Comparison of ENCODE assay signal across 16 cellular contexts in genomic region chrX:72097081-72097480, GRCh38. TPM values are rescaled to one million over a fixed set of nuclear protein-coding genes. Genes with fewer than 3 reads are reported as not detected.
"Had no signal": no experiment of that assay in that cellular context is flagged by ENCODE, and none has a peak within 500 bp of the region (broad histone marks: within the 10 kb centered on the region; RNA-seq: fewer than 3 reads in every experiment).

No MANE protein-coding gene starts in this region.

- H3K4me3 Mint-ChIP-seq: activated naive CD8-positive, alpha-beta T cell treated with anti-CD3 and anti-CD28 coated beads for 36 hours; activated T-cell treated with anti-CD3 and anti-CD28 coated beads, Interleukin-2, amount 50 U/mL, for 4 hours; immature natural killer cell had no signal

- H3K36me3 Mint-ChIP-seq: activated naive CD8-positive, alpha-beta T cell treated with anti-CD3 and anti-CD28 coated beads for 36 hours; immature natural killer cell; naive thymus-derived CD8-positive, alpha-beta T cell had no signal

- H3K27ac Mint-ChIP-seq: activated naive CD8-positive, alpha-beta T cell treated with anti-CD3 and anti-CD28 coated beads for 36 hours; naive thymus-derived CD8-positive, alpha-beta T cell had no signal

- H3K36me3 ChIP-seq: breast epithelium, esophagus squamous epithelium, lower lobe of right lung, transverse colon had no signal

- DNase-seq: activated CD4-positive, alpha-beta T cell treated with anti-CD3 and anti-CD28 coated beads for 1 hour; activated CD4-positive, alpha-beta T cell treated with anti-CD3 and anti-CD28 coated beads, Interleukin-2, amount 50 U/mL, for 48 hours; activated gamma-delta T cell; activated naive CD8-positive, alpha-beta T cell treated with anti-CD3 and anti-CD28 coated beads for 36 hours; activated T-cell treated with anti-CD3 and anti-CD28 coated beads, Interleukin-2, amount 50 U/mL, for 4 hours; esophagus squamous epithelium; foreskin fibroblast; glutamatergic neuron; immature natural killer cell; lower lobe of right lung; naive thymus-derived CD8-positive, alpha-beta T cell; posterior cingulate gyrus; right cardiac atrium; small intestine; transverse colon had no signal

- H3K27ac ChIP-seq: breast epithelium, esophagus squamous epithelium, lower lobe of right lung, transverse colon had no signal

- ATAC-seq: activated T-cell treated with anti-CD3 and anti-CD28 coated beads, Interleukin-2, amount 50 U/mL, for 4 hours; lower lobe of right lung; naive thymus-derived CD8-positive, alpha-beta T cell; right cardiac atrium had no signal

- H3K27me3 ChIP-seq: esophagus squamous epithelium, transverse colon had no signal

- H3K9me3 ChIP-seq: breast epithelium, esophagus squamous epithelium, lower lobe of right lung, transverse colon had no signal

- H3K4me3 ChIP-seq: breast epithelium, esophagus squamous epithelium, lower lobe of right lung, transverse colon had no signal

- H3K4me1 ChIP-seq: breast epithelium, esophagus squamous epithelium, transverse colon had no signal

RNA-seq across cellular contexts. Expression of gene RTL5, which starts 34.6 kb away (rescaled TPM):
- polyA plus RNA-seq: naive thymus-derived CD8-positive, alpha-beta T cell had no signal
